In the genomic region with DNA sequence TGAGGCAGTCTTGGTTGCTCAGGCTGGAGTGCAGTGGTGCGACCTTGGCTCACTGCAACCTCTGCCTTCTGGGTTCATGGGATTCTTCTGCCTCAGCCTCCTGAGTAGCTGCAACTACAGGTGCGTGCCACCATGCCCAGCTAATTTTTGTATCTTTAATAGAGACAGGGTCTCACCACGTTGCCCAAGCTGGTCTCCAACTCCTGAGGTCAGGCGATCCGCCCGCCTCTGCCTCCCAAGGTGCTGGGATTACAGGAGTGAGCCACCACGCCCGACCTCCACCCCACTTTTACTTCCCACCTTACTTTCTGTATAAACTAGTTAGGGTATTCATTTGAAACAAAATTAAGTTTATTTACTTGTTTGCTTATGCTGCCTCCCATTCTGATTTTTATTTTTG, we compare ENCODE assay signal across 26 cellular contexts.
"Had no signal": no experiment of that assay in that cellular context is flagged by ENCODE, and none has a peak within 500 bp of the region (broad histone marks: within the 10 kb centered on the region; RNA-seq: fewer than 3 reads in every experiment).

No MANE protein-coding gene starts in this region.

- H3K27ac ChIP-seq: left ventricle myocardium inferior, pancreas, prostate gland, sigmoid colon, tibial nerve, uterus had no signal

- H3K27me3 Mint-ChIP-seq: naive thymus-derived CD8-positive, alpha-beta T cell; stimulated activated memory B cell treated with anti-CD40 and anti-IgM and Interleukin-4, amounts not matched to agents 10 μg/mL and 1 μg/mL and 100 μg/mL, for 72 hours; stimulated activated naive CD8-positive, alpha-beta T cell treated with anti-CD3 and anti-CD28 coated beads, Interleukin-15, amount 100 ng/mL, for 72 hours; type B pancreatic cell had no signal

- DNase-seq: hypothalamus; islet precursor cell; left ventricle myocardium inferior; naive thymus-derived CD8-positive, alpha-beta T cell; nucleus accumbens; posterior cingulate gyrus; retina; right cardiac atrium; sigmoid colon; small intestine; stimulated activated CD4-positive, alpha-beta T cell treated with anti-CD3 and anti-CD28 coated beads, Interleukin-1b, Interleukin-23, amount 100 ng/mL, for 48 hours; stimulated activated CD4-positive, alpha-beta T cell treated with anti-CD3 and anti-CD28 coated beads, Interleukin-2, amount 100 ng/mL, for 48 hours; stimulated activated CD4-positive, alpha-beta T cell treated with anti-CD3 and anti-CD28 coated beads, Interleukin-4, amount 100 ng/mL, for 4 hours; stimulated activated CD8-positive, alpha-beta memory T cell treated with anti-CD3 and anti-CD28 coated beads, Interleukin-4, amount 100 ng/mL, for 48 hours; stimulated activated naive CD4-positive, alpha-beta T cell treated with Interleukin-2 at 50 U/mL for 16 hours; stimulated activated naive CD8-positive, alpha-beta T cell treated with anti-CD3 and anti-CD28 coated beads, Interleukin-15, amount 100 ng/mL, for 72 hours; substantia nigra; uterus had no signal

- H3K9me3 ChIP-seq: left ventricle myocardium inferior, pancreas, prostate gland, sigmoid colon, tibial nerve, uterus had no signal

- H3K27me3 ChIP-seq: pancreas, sigmoid colon, tibial nerve, uterus had no signal

- H3K4me3 Mint-ChIP-seq: naive thymus-derived CD8-positive, alpha-beta T cell; nephron; neural crest cell; stimulated activated memory B cell treated with anti-CD40 and anti-IgM and Interleukin-4, amounts not matched to agents 10 μg/mL and 1 μg/mL and 100 μg/mL, for 72 hours; stimulated activated naive CD8-positive, alpha-beta T cell treated with anti-CD3 and anti-CD28 coated beads, Interleukin-15, amount 100 ng/mL, for 72 hours; type B pancreatic cell had no signal

- FAIRE-seq: pancreas, small intestine had no signal

- H3K4me1 ChIP-seq: prostate gland, uterus had no signal

- H3K9me3 Mint-ChIP-seq: naive thymus-derived CD8-positive, alpha-beta T cell; nephron; neural crest cell; stimulated activated memory B cell treated with anti-CD40 and anti-IgM and Interleukin-4, amounts not matched to agents 10 μg/mL and 1 μg/mL and 100 μg/mL, for 72 hours; stimulated activated naive CD8-positive, alpha-beta T cell treated with anti-CD3 and anti-CD28 coated beads, Interleukin-15, amount 100 ng/mL, for 72 hours; type B pancreatic cell had no signal

- H3K4me3 ChIP-seq: left ventricle myocardium inferior, lung, pancreas, prostate gland, sigmoid colon, tibial nerve, uterus had no signal

- ATAC-seq: naive thymus-derived CD8-positive, alpha-beta T cell; pancreas; right cardiac atrium; stimulated activated memory B cell treated with anti-CD40 and anti-IgM and Interleukin-4, amounts not matched to agents 10 μg/mL and 1 μg/mL and 100 μg/mL, for 72 hours; stimulated activated naive CD8-positive, alpha-beta T cell treated with anti-CD3 and anti-CD28 coated beads, Interleukin-15, amount 100 ng/mL, for 72 hours had no signal

- H3K27ac Mint-ChIP-seq: stimulated activated memory B cell treated with anti-CD40 and anti-IgM and Interleukin-4, amounts not matched to agents 10 μg/mL and 1 μg/mL and 100 μg/mL, for 72 hours; stimulated activated naive CD8-positive, alpha-beta T cell treated with anti-CD3 and anti-CD28 coated beads, Interleukin-15, amount 100 ng/mL, for 72 hours; type B pancreatic cell had no signal

- H3K36me3 ChIP-seq: pancreas, prostate gland, sigmoid colon, uterus had no signal
